ENCODE assay signal across 22 cellular contexts in genomic region chr1:201958348-201958747, GRCh38. TPM values are rescaled to one million over a fixed set of nuclear protein-coding genes. Genes with fewer than 3 reads are reported as not detected.
"Had no signal": no experiment of that assay in that cellular context is flagged by ENCODE, and none has a peak within 500 bp of the region (broad histone marks: within the 10 kb centered on the region; RNA-seq: fewer than 3 reads in every experiment).

No MANE protein-coding gene starts in this region.

- H3K4me3 ChIP-seq: SJSA1, SK-N-MC had no signal

- H3K9me3 ChIP-seq: SJSA1 had no signal

- DNase-seq: Kasumi-1, MV-4-11, NCI-H1048, NCI-H1105, NCI-H1417, NCI-H1436 treated with DMSO at 0.1 percent for 48 hours, NCI-H1694, NCI-H187 treated with DMSO at 0.1 percent for 48 hours, NCI-H2029 treated with DMSO at 0.1 percent for 48 hours, NCI-H2171 treated with DMSO at 0.1 percent for 48 hours, NCI-H345, NCI-H524, NCI-H526 treated with DMSO at 0.1 percent for 48 hours, NCI-H774, Right ventricle myocardium superior, RPMI8226, SIG-M5 had no signal

- H3K4me2 ChIP-seq: KMS-11 had no signal

- H3K27me3 ChIP-seq: SJSA1 had no signal

- H3K9ac ChIP-seq: KMS-11 had no signal

- H3K27ac ChIP-seq: HL-60, KMS-11, SJSA1, SK-N-MC had no signal

RNA-seq across cellular contexts. Expression of gene LMOD1, which starts 12.0 kb away (rescaled TPM):
- total RNA-seq: NCI-H460 had no signal
